ENCODE assay signal across 15 cellular contexts in genomic region chr3:98705212-98705611, GRCh38. TPM values are rescaled to one million over a fixed set of nuclear protein-coding genes. Genes with fewer than 3 reads are reported as not detected.
DNase-seq lines count a peak whose midpoint lies in the region; ATAC-seq, FAIRE-seq and TF ChIP-seq lines count a peak whose summit lies in the region.
"Had no signal": no experiment of that assay in that cellular context is flagged by ENCODE, and none has a peak within 500 bp of the region (broad histone marks: within the 10 kb centered on the region; RNA-seq: fewer than 3 reads in every experiment).

No MANE protein-coding gene starts in this region.

- H2BK15ac ChIP-seq in mesenchymal stem cell (ENCODE audit: low read depth, poor library complexity, severe bottlenecking): no peak overlapping the region

- no peak overlapping the region for H3K4ac ChIP-seq in mesenchymal stem cell (ENCODE audit: low read depth in 1 of 2, low read length in 2 of 2)

- H4K8ac ChIP-seq in mesenchymal stem cell (ENCODE audit: low read length): no peak overlapping the region

- in situ Hi-C loops in GM13977 (cut with MboI; ENCODE audit: low pct_unique_long_range_greater_than_20kb, low sequenced_read_pairs, unreplicated experiment): no loop called here

- H3K18ac ChIP-seq in mesenchymal stem cell (ENCODE audit: low read depth in 1 of 2, low read length in 2 of 2): no peak overlapping the region

- H3K27me3 ChIP-seq in mesenchymal stem cell (ENCODE audit: control insufficient read depth in 1 of 2, insufficient read depth in 1 of 2, low read length in 2 of 2): no peaks in the 10 kb centered on the region

- H2BK120ac ChIP-seq in mesenchymal stem cell (ENCODE audit: low read depth, low read length): no peak overlapping the region

- no peak overlapping the region for H2AFZ ChIP-seq in mesenchymal stem cell (ENCODE audit: low read depth, low read length)
- H2AFZ ChIP-seq: GM23248 had no signal

- H3K4me1 ChIP-seq in mesenchymal stem cell (ENCODE audit: control insufficient read depth, insufficient read depth, low read depth, low read length): no peaks in the 10 kb centered on the region

- no peak overlapping the region for H3K27ac ChIP-seq in mesenchymal stem cell (ENCODE audit: low read length, poor library complexity, severe bottlenecking)
- H3K27ac ChIP-seq: GM23248 had no signal

- H3K36me3 ChIP-seq in mesenchymal stem cell (ENCODE audit: control insufficient read depth in 1 of 2, insufficient read depth in 2 of 2, low read depth in 1 of 2, low read length in 2 of 2): no peaks in the 10 kb centered on the region

- ATAC-seq in HG03521 (IDR thresholded peaks at IDR 0.05; ENCODE audit: unreplicated experiment) (no peak), GM19324 (IDR thresholded peaks at IDR 0.05; ENCODE audit: low FRiP score, unreplicated experiment) (no peak)
- ATAC-seq: HepG2 had no signal

- WGBS in mesenchymal stem cell: 56% methylated on average over 1 of the region's 1 CpG

- no peak for TF ChIP-seq CTCF in GM13977 (IDR thresholded peaks at IDR 0.05; ENCODE audit: extremely low read depth, insufficient read depth, missing control alignments)

- no peak overlapping the region for H3K4me2 ChIP-seq in mesenchymal stem cell (ENCODE audit: low read length, poor library complexity, severe bottlenecking)

- DNase-seq in ELR (ENCODE audit: low read depth): peak; percentile 55
- DNase-seq in amniotic epithelial cell (ENCODE audit: low read depth): peak; percentile 56
- peak; percentile 62 for DNase-seq in mesenchymal stem cell
- DNase-seq in HTR-8/SVneo (ENCODE audit: insufficient read length, low spot score): no peak
- no peak for DNase-seq in GM13977 (ENCODE audit: low spot score)
- DNase-seq: CD8-positive, alpha-beta memory T cell; DMS53; H7 had no signal

- H3K14ac ChIP-seq in mesenchymal stem cell (ENCODE audit: low read length in 2 of 2): no peak overlapping the region

- H4K91ac ChIP-seq in mesenchymal stem cell (ENCODE audit: low read length): no peak overlapping the region

- no peak overlapping the region for H2AK5ac ChIP-seq in mesenchymal stem cell (ENCODE audit: low read length, severe bottlenecking)

- H3K4me3 ChIP-seq in mesenchymal stem cell (ENCODE audit: insufficient read depth in 1 of 2, low read depth in 1 of 2, low read length in 2 of 2): no peak overlapping the region
- H3K4me3 ChIP-seq: GM23248 had no signal

- no peak overlapping the region for H2BK12ac ChIP-seq in mesenchymal stem cell (ENCODE audit: low read length in 2 of 2)

- H3K9ac ChIP-seq in mesenchymal stem cell (ENCODE audit: low read length): no peak overlapping the region
- H3K9ac ChIP-seq: GM23248 had no signal

- no peak for FAIRE-seq in HTR-8/SVneo (lab: Jason Lieb, UNC)
- FAIRE-seq: A204.1, HepG2 had no signal

- H3K79me1 ChIP-seq in mesenchymal stem cell (replicated peaks; ENCODE audit: low read length, poor library complexity, severe bottlenecking): no peaks in the 10 kb centered on the region

- no peak overlapping the region for H3K23ac ChIP-seq in mesenchymal stem cell (ENCODE audit: low read length in 2 of 2)

- H2BK5ac ChIP-seq in mesenchymal stem cell (ENCODE audit: low read depth, low read length, poor library complexity, severe bottlenecking): no peak overlapping the region

- H3K9me3 ChIP-seq in mesenchymal stem cell (ENCODE audit: control insufficient read depth, low read length): no peaks in the 10 kb centered on the region
- H3K9me3 ChIP-seq: Caco-2 had no signal

RNA-seq across cellular contexts. Expression of gene ST3GAL6, which starts 57.9 kb away (rescaled TPM):
- 6.9 TPM for polyA plus RNA-seq in mesenchymal stem cell (2013, experiment 1 of 2)
- polyA plus RNA-seq in mesenchymal stem cell (2013, experiment 2 of 2): 6.5 TPM
- polyA plus RNA-seq: BJ; CD8-positive, alpha-beta memory T cell had no signal

Comparison
In these comparisons a context has a peak if more than half of its experiments do, and no peak if none do; other contexts are left out.
1. DNase-seq: peak in ELR (single experiment), amniotic epithelial cell (single experiment) and mesenchymal stem cell (single experiment); none in HTR-8/SVneo (single experiment) and GM13977 (single experiment).